ENCODE assay signal across 25 cellular contexts in genomic region chr1:54833146-54833545, GRCh38. TPM values are rescaled to one million over a fixed set of nuclear protein-coding genes. Genes with fewer than 3 reads are reported as not detected.
"Had no signal": no experiment of that assay in that cellular context is flagged by ENCODE, and none has a peak within 500 bp of the region (broad histone marks: within the 10 kb centered on the region; RNA-seq: fewer than 3 reads in every experiment).

No MANE protein-coding gene starts in this region.

- H3K4me3 ChIP-seq: colonic mucosa, heart left ventricle, left lung, lower lobe of right lung, neural progenitor cell, ovary, right lobe of liver, testis, tibial nerve had no signal

- H3K9me3 Mint-ChIP-seq: natural killer cell treated with Interleukin-12 subunit alpha and Interleukin-12 subunit beta and Interleukin-15 and Interleukin-18, amount 100 ng/mL, for 72 hours had no signal

- H3K27me3 ChIP-seq: colonic mucosa, heart left ventricle, left lung, neural progenitor cell, ovary, right lobe of liver, testis had no signal

- H3K27ac ChIP-seq: colonic mucosa, heart left ventricle, left lung, lower lobe of right lung, neural progenitor cell, ovary, right lobe of liver, testis, tibial nerve had no signal

- H3K36me3 ChIP-seq: colonic mucosa, heart left ventricle, left lung, lower lobe of right lung, neural progenitor cell, ovary, right lobe of liver, tibial nerve had no signal

- H3K9me3 ChIP-seq: colonic mucosa, lower lobe of right lung, testis had no signal

- H3K4me1 Mint-ChIP-seq: neural progenitor cell; stimulated activated effector memory CD8-positive, alpha-beta T cell treated with anti-CD3 and anti-CD28 coated beads, Interleukin-12 subunit alpha, Interleukin-12 subunit beta, amount 100 ng/mL, for 72 hours had no signal

- H3K27me3 Mint-ChIP-seq: natural killer cell treated with Interleukin-12 subunit alpha and Interleukin-12 subunit beta and Interleukin-15 and Interleukin-18, amount 100 ng/mL, for 72 hours had no signal

- H3K27ac Mint-ChIP-seq: natural killer cell treated with Interleukin-12 subunit alpha and Interleukin-12 subunit beta and Interleukin-15 and Interleukin-18, amount 100 ng/mL, for 72 hours; neural progenitor cell; progenitor cell of endocrine pancreas; stimulated activated effector memory CD8-positive, alpha-beta T cell treated with anti-CD3 and anti-CD28 coated beads, Interleukin-12 subunit alpha, Interleukin-12 subunit beta, amount 100 ng/mL, for 72 hours had no signal

- DNase-seq: cerebellar nuclear complex; colonic mucosa; dermis blood vessel endothelial cell; effector CD4-positive, alpha-beta T cell; heart left ventricle; hippocampal formation; kidney glomerular epithelial cell; left lung; lower lobe of right lung; mesenchymal stem cell; midbrain; nucleus accumbens; ovary; stimulated activated CD4-positive, alpha-beta T cell treated with anti-CD3 and anti-CD28 coated beads, Interleukin-4, amount 100 ng/mL, for 1 hour; stimulated activated CD8-positive, alpha-beta memory T cell treated with anti-CD3 and anti-CD28 coated beads, Interleukin-4, amount 100 ng/mL, for 48 hours; stimulated activated naive CD8-positive, alpha-beta T cell treated with anti-CD3 and anti-CD28 coated beads, Interleukin-15, Interleukin-2, amounts not matched to agents 100 U/mL and 50 U/mL, for 24 hours; testis had no signal

- H3K4me3 Mint-ChIP-seq: natural killer cell treated with Interleukin-12 subunit alpha and Interleukin-12 subunit beta and Interleukin-15 and Interleukin-18, amount 100 ng/mL, for 72 hours; neural progenitor cell; stimulated activated effector memory CD8-positive, alpha-beta T cell treated with anti-CD3 and anti-CD28 coated beads, Interleukin-12 subunit alpha, Interleukin-12 subunit beta, amount 100 ng/mL, for 72 hours had no signal

- H3K4me1 ChIP-seq: colonic mucosa, heart left ventricle, left lung, lower lobe of right lung, neural progenitor cell, right lobe of liver, testis, tibial nerve had no signal

- ATAC-seq: heart left ventricle; left lung; lower lobe of right lung; natural killer cell treated with Interleukin-12 subunit alpha and Interleukin-12 subunit beta and Interleukin-15 and Interleukin-18, amount 100 ng/mL, for 72 hours; right lobe of liver; stimulated activated effector memory CD8-positive, alpha-beta T cell treated with anti-CD3 and anti-CD28 coated beads, Interleukin-12 subunit alpha, Interleukin-12 subunit beta, amount 100 ng/mL, for 72 hours; stimulated activated naive CD8-positive, alpha-beta T cell treated with anti-CD3 and anti-CD28 coated beads, Interleukin-15, Interleukin-2, amounts not matched to agents 100 U/mL and 50 U/mL, for 24 hours had no signal

RNA-seq across cellular contexts. Expression of gene TTC22, which starts 32.0 kb away (rescaled TPM):
- total RNA-seq: fibroblast of lung, glomerular endothelial cell, tibial nerve had no signal
- polyA plus RNA-seq: fibroblast of lung had no signal
